In genomic region chr12:52278530-52278929, GRCh38 we compare ENCODE assay signal across 1 cellular context.
TF ChIP-seq lines count a peak whose summit lies in the region.

No MANE protein-coding gene starts in this region.

TF ChIP-seq in GM23338, 12 proteins besides CTCF, POLR2A, EP300 and RAD21 (continued from another document):
- TF ChIP-seq, protein P1, sequence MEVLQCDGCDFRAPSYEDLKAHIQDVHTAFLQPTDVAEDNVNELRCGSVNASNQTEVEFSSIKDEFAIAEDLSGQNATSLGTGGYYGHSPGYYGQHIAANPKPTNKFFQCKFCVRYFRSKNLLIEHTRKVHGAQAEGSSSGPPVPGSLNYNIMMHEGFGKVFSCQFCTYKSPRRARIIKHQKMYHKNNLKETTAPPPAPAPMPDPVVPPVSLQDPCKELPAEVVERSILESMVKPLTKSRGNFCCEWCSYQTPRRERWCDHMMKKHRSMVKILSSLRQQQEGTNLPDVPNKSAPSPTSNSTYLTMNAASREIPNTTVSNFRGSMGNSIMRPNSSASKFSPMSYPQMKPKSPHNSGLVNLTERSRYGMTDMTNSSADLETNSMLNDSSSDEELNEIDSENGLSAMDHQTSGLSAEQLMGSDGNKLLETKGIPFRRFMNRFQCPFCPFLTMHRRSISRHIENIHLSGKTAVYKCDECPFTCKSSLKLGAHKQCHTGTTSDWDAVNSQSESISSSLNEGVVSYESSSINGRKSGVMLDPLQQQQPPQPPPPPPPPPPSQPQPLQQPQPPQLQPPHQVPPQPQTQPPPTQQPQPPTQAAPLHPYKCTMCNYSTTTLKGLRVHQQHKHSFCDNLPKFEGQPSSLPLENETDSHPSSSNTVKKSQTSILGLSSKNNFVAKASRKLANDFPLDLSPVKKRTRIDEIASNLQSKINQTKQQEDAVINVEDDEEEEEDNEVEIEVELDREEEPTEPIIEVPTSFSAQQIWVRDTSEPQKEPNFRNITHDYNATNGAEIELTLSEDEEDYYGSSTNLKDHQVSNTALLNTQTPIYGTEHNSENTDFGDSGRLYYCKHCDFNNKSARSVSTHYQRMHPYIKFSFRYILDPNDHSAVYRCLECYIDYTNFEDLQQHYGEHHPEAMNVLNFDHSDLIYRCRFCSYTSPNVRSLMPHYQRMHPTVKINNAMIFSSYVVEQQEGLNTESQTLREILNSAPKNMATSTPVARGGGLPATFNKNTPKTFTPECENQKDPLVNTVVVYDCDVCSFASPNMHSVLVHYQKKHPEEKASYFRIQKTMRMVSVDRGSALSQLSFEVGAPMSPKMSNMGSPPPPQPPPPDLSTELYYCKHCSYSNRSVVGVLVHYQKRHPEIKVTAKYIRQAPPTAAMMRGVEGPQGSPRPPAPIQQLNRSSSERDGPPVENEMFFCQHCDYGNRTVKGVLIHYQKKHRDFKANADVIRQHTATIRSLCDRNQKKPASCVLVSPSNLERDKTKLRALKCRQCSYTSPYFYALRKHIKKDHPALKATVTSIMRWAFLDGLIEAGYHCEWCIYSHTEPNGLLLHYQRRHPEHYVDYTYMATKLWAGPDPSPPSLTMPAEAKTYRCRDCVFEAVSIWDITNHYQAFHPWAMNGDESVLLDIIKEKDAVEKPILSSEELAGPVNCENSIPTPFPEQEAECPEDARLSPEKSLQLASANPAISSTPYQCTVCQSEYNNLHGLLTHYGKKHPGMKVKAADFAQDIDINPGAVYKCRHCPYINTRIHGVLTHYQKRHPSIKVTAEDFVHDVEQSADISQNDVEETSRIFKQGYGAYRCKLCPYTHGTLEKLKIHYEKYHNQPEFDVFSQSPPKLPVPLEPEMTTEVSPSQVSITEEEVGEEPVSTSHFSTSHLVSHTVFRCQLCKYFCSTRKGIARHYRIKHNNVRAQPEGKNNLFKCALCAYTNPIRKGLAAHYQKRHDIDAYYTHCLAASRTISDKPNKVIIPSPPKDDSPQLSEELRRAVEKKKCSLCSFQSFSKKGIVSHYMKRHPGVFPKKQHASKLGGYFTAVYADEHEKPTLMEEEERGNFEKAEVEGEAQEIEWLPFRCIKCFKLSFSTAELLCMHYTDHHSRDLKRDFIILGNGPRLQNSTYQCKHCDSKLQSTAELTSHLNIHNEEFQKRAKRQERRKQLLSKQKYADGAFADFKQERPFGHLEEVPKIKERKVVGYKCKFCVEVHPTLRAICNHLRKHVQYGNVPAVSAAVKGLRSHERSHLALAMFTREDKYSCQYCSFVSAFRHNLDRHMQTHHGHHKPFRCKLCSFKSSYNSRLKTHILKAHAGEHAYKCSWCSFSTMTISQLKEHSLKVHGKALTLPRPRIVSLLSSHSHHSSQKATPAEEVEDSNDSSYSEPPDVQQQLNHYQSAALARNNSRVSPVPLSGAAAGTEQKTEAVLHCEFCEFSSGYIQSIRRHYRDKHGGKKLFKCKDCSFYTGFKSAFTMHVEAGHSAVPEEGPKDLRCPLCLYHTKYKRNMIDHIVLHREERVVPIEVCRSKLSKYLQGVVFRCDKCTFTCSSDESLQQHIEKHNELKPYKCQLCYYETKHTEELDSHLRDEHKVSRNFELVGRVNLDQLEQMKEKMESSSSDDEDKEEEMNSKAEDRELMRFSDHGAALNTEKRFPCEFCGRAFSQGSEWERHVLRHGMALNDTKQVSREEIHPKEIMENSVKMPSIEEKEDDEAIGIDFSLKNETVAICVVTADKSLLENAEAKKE (CRISPR knock-in tag; IDR thresholded peaks at IDR 0.05), result no peak
- TF ChIP-seq POLR2AphosphoS5 (IDR thresholded peaks at IDR 0.05; ENCODE audit: low read depth), result no peak
- no peak for TF ChIP-seq EZH2phosphoT487 (IDR thresholded peaks at IDR 0.05; ENCODE audit: unreplicated experiment)
- TF ChIP-seq, protein P2, sequence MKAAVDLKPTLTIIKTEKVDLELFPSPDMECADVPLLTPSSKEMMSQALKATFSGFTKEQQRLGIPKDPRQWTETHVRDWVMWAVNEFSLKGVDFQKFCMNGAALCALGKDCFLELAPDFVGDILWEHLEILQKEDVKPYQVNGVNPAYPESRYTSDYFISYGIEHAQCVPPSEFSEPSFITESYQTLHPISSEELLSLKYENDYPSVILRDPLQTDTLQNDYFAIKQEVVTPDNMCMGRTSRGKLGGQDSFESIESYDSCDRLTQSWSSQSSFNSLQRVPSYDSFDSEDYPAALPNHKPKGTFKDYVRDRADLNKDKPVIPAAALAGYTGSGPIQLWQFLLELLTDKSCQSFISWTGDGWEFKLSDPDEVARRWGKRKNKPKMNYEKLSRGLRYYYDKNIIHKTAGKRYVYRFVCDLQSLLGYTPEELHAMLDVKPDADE (IDR thresholded peaks at IDR 0.05), result no peak
- no peak for TF ChIP-seq CREB1 (CRISPR knock-in tag; IDR thresholded peaks at IDR 0.05; ENCODE audit: low read depth)
- no peak for TF ChIP-seq ZNF331 (CRISPR knock-in tag; IDR thresholded peaks at IDR 0.05; ENCODE audit: low read depth)
